In the genomic region with DNA sequence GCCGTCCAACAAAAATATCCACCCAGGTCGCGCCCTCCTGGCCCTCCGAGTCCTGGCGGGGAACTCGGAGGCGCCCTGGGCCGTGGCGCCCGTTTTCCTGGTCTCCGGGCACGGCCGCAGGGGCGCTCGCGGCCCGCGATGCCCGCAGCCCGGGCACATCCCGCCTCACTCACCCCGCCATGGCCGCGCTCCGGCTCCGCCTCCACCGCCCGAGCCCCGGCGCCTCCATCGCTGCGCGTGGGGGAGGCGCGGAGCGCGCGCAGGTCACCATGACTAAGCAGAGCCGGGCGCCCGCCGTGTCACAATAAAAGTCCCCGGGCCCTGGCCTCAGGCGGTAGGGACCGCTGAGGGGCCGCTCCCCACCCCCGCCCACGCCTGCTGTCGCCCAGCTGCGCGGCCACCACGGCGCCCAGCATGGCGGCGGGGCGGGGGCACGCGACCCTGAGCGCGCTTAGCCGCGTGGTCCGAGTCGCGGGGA, we compare ENCODE assay signal across 8 cellular contexts. TPM values are rescaled to one million over a fixed set of nuclear protein-coding genes. Genes with fewer than 3 reads are reported as not detected.
DNase-seq lines count a peak whose midpoint lies in the region; TF ChIP-seq lines count a peak whose summit lies in the region.

No MANE protein-coding gene starts in this region.

- H3K9me3 Mint-ChIP-seq in activated naive CD4-positive, alpha-beta T cell treated with anti-CD3 and anti-CD28 coated beads, Interleukin-2, amount 10 ng/mL, durations not matched to agents 7 days and 5 days = no peaks in the 10 kb centered on the region

- H3K27ac Mint-ChIP-seq in activated naive CD4-positive, alpha-beta T cell treated with anti-CD3 and anti-CD28 coated beads, Interleukin-2, amount 10 ng/mL, durations not matched to agents 7 days and 5 days = peak overlapping the region; percentile 88

- CTCF ChIA-PET in activated naive CD4-positive, alpha-beta T cell treated with anti-CD3 and anti-CD28 coated beads, Interleukin-2, amount 10 ng/mL, durations not matched to agents 7 days and 5 days (lab: Charles Lee) = no interaction called here

- H3K36me3 ChIP-seq in GM06990 (ENCODE audit: control insufficient read depth, insufficient read depth, low read length) = peaks cover 12% of the 10 kb centered on the region

- H3K4me3 ChIP-seq in GM06990 (replicated peaks; ENCODE audit: low read depth, low read length) (peak overlapping the region; percentile 92), HFF-Myc (replicated peaks; ENCODE audit: low read depth, low read length) (peak overlapping the region; percentile 91)

- no peaks in the 10 kb centered on the region for H3K27me3 ChIP-seq in GM06990 (replicated peaks; ENCODE audit: control insufficient read depth, insufficient read depth, low read length)

- H3K4me3 Mint-ChIP-seq in activated naive CD4-positive, alpha-beta T cell treated with anti-CD3 and anti-CD28 coated beads, Interleukin-2, amount 10 ng/mL, durations not matched to agents 7 days and 5 days = peak overlapping the region; percentile 86

- peaks cover 47% of the 10 kb centered on the region for H3K4me1 Mint-ChIP-seq in activated naive CD4-positive, alpha-beta T cell treated with anti-CD3 and anti-CD28 coated beads, Interleukin-2, amount 10 ng/mL, durations not matched to agents 7 days and 5 days

- H3K27me3 Mint-ChIP-seq in activated naive CD4-positive, alpha-beta T cell treated with anti-CD3 and anti-CD28 coated beads, Interleukin-2, amount 10 ng/mL, durations not matched to agents 7 days and 5 days = no peaks in the 10 kb centered on the region

- peaks cover 25% of the 10 kb centered on the region for H3K36me3 Mint-ChIP-seq in activated naive CD4-positive, alpha-beta T cell treated with anti-CD3 and anti-CD28 coated beads, Interleukin-2, amount 10 ng/mL, durations not matched to agents 7 days and 5 days

- DNase-seq in GM06990 (ENCODE audit: extremely low read depth, insufficient read length) = peak; percentile 96
- DNase-seq in HFF-Myc (ENCODE audit: extremely low read depth, low read depth) = peak; percentile 56
- DNase-seq in NAMALWA (ENCODE audit: low spot score) = peak; percentile 93
- DNase-seq in SK-N-DZ (ENCODE audit: low spot score) = peak; percentile 91
- DNase-seq in activated naive CD4-positive, alpha-beta T cell treated with anti-CD3 and anti-CD28 coated beads, Interleukin-2, amount 10 ng/mL, durations not matched to agents 7 days and 5 days = peak; percentile 94
- DNase-seq in germinal center (ENCODE audit: low spot score) = peak; percentile 90
- peak; percentile 79 for DNase-seq in occipital lobe (lab: John Stamatoyannopoulos, UW)
- peak; percentile 88 for DNase-seq in superior temporal gyrus (ENCODE audit: extremely low spot score)

- TF ChIP-seq CTCF in GM06990 (IDR thresholded peaks at IDR 0.05; ENCODE audit: insufficient read depth, low read length, poor library complexity, severe bottlenecking) = no peak
- no peak for TF ChIP-seq CTCF in HFF-Myc (IDR thresholded peaks at IDR 0.05; ENCODE audit: low read depth, low read length, missing control alignments)

RNA-seq across cellular contexts. Expression of a gene that starts 0.6 kb away (rescaled TPM):
- polyA plus RNA-seq in SK-N-DZ (2014; cell fraction: cytosol; rRNA removed) = 65.3 and 70.2 TPM in 2 replicates
- polyA plus RNA-seq in SK-N-DZ (2014; cell fraction: nucleus; rRNA removed) = 36.0 and 39.7 TPM in 2 replicates
- total RNA-seq in occipital lobe = 32.9 TPM

RNA-seq across cellular contexts. Expression of a gene that starts 14.7 kb away (rescaled TPM):
- polyA plus RNA-seq in SK-N-DZ (2014; cell fraction: cytosol; rRNA removed) = not detected in 2 replicates
- polyA plus RNA-seq in SK-N-DZ (2014; cell fraction: nucleus; rRNA removed) = not detected in 2 replicates
- 0.31 TPM for total RNA-seq in occipital lobe

RNA-seq across cellular contexts. Expression of a gene that starts 41.1 kb away (rescaled TPM):
- polyA plus RNA-seq in SK-N-DZ (2014; cell fraction: cytosol; rRNA removed) = 38.7 and 51.2 TPM in 2 replicates
- polyA plus RNA-seq in SK-N-DZ (2014; cell fraction: nucleus; rRNA removed) = 31.9 and 55.9 TPM in 2 replicates
- 11.7 TPM for total RNA-seq in occipital lobe

Comparison
In these comparisons a context has a peak if more than half of its experiments do, and no peak if none do; other contexts are left out.
1. Peak in every context shown above with its lines: DNase-seq and H3K4me3 ChIP-seq.